Comparison of ENCODE assay signal across 17 cellular contexts in the genomic region with DNA sequence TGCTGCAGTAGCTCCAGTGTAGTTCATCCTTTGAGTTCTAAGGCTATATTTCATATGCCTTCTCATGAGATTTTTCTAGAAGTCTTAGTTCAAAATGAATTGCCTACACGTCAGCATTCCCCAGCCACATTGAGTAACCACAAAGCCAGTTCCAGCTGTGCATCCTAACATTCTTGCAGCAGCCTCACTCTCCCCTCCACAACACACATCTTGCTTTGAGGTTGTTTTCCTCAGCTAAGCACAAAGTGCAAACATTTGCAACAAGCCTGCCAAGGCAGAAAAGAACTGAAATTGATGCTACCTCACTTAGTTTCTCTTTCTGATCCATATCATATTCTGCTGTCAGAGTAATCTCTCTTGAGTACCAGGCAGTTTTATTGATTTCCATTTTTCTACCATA.
DNase-seq lines count a peak whose midpoint lies in the region; ATAC-seq and TF ChIP-seq lines count a peak whose summit lies in the region.
"Had no signal": no experiment of that assay in that cellular context is flagged by ENCODE, and none has a peak within 500 bp of the region (broad histone marks: within the 10 kb centered on the region; RNA-seq: fewer than 3 reads in every experiment).

No MANE protein-coding gene starts in this region.

- no peaks in the 10 kb centered on the region for H3K79me2 ChIP-seq in ACC112 (ENCODE audit: control insufficient read depth, insufficient read depth, low read length, unreplicated experiment)

- ATAC-seq in GM18867 (IDR thresholded peaks at IDR 0.05; ENCODE audit: unreplicated experiment) (peak; percentile 46), GM19467 (IDR thresholded peaks at IDR 0.05; ENCODE audit: unreplicated experiment) (no peak), upper lobe of right lung (no peak)
- ATAC-seq: gastroesophageal sphincter; stimulated activated memory B cell treated with anti-CD40 and anti-IgM and Interleukin-4, amounts not matched to agents 10 μg/mL and 1 μg/mL and 100 μg/mL, for 72 hours had no signal

- peaks cover 19% of the 10 kb centered on the region for H3K4me1 ChIP-seq in ACC112 (ENCODE audit: control insufficient read depth, insufficient read depth, low read length, unreplicated experiment)
- H3K4me1 ChIP-seq in upper lobe of right lung, result no peaks in the 10 kb centered on the region
- H3K4me1 ChIP-seq: gastroesophageal sphincter, thyroid gland had no signal

- H3K9me3 ChIP-seq in upper lobe of right lung, result no peaks in the 10 kb centered on the region
- H3K9me3 ChIP-seq: gastroesophageal sphincter, thyroid gland had no signal

- intact Hi-C loops in upper lobe of right lung (cut with DNase I), result no loop called here

- H3K4me3 ChIP-seq in ACC112 (ENCODE audit: low read depth, low read length) (no peak overlapping the region), fibroblast of pulmonary artery (replicated peaks; ENCODE audit: low read depth, low read length) (no peak overlapping the region), upper lobe of right lung (no peak overlapping the region)
- H3K4me3 ChIP-seq: gastroesophageal sphincter, thyroid gland had no signal

- H3K36me3 ChIP-seq in ACC112 (ENCODE audit: insufficient read depth, low read length), result no peaks in the 10 kb centered on the region
- H3K36me3 ChIP-seq in upper lobe of right lung, result no peaks in the 10 kb centered on the region
- H3K36me3 ChIP-seq: gastroesophageal sphincter, thyroid gland had no signal

- TF ChIP-seq CTCF in fibroblast of pulmonary artery (IDR thresholded peaks at IDR 0.05; ENCODE audit: low read length, missing control alignments) (no peak), upper lobe of right lung (IDR thresholded peaks at IDR 0.05) (no peak)

- H3K27ac ChIP-seq in ACC112 (ENCODE audit: low read depth, low read length) (no peak overlapping the region), upper lobe of right lung (no peak overlapping the region)
- H3K27ac ChIP-seq: gastroesophageal sphincter, thyroid gland had no signal

- H3K27me3 ChIP-seq in ACC112 (ENCODE audit: insufficient read depth, low read length) (no peaks in the 10 kb centered on the region), upper lobe of right lung (no peaks in the 10 kb centered on the region)
- H3K27me3 ChIP-seq: gastroesophageal sphincter, thyroid gland had no signal

- H2AFZ ChIP-seq in ACC112 (ENCODE audit: low read length, unreplicated experiment), result peak overlapping the region; percentile 64

- peak; percentile 81 for DNase-seq in amniotic epithelial cell (ENCODE audit: low read depth)
- peak; percentile 13 for DNase-seq in fibroblast of pulmonary artery (ENCODE audit: low read depth)
- DNase-seq in activated CD4-positive, alpha-beta T cell treated with anti-CD3 and anti-CD28 coated beads, Interleukin-2, amount 50 U/mL, for 1 hour, result no peak
- no peak for DNase-seq in upper lobe of right lung
- no peak for DNase-seq in HuH-7 (ENCODE audit: low spot score)
- DNase-seq: activated CD4-positive, alpha-beta T cell treated with anti-CD3 and anti-CD28 coated beads, Interleukin-2, amount 10 ng/mL, durations not matched to agents 7 days and 5 days; activated gamma-delta T cell treated with Interleukin-2 at 50 U/mL for 16 hours; anterior cingulate cortex; midbrain; NCI-H1694; NCI-H446; thyroid gland had no signal

Comparison
In these comparisons a context has a peak if more than half of its experiments do, and no peak if none do; other contexts are left out.
1. DNase-seq: peak in amniotic epithelial cell (single experiment) and fibroblast of pulmonary artery (single experiment); none in activated CD4-positive, alpha-beta T cell treated with anti-CD3 and anti-CD28 coated beads, Interleukin-2, amount 50 U/mL, for 1 hour (single experiment), upper lobe of right lung (single experiment) and HuH-7 (single experiment).